8 cellular contexts compared by ENCODE assay signal in the genomic region with DNA sequence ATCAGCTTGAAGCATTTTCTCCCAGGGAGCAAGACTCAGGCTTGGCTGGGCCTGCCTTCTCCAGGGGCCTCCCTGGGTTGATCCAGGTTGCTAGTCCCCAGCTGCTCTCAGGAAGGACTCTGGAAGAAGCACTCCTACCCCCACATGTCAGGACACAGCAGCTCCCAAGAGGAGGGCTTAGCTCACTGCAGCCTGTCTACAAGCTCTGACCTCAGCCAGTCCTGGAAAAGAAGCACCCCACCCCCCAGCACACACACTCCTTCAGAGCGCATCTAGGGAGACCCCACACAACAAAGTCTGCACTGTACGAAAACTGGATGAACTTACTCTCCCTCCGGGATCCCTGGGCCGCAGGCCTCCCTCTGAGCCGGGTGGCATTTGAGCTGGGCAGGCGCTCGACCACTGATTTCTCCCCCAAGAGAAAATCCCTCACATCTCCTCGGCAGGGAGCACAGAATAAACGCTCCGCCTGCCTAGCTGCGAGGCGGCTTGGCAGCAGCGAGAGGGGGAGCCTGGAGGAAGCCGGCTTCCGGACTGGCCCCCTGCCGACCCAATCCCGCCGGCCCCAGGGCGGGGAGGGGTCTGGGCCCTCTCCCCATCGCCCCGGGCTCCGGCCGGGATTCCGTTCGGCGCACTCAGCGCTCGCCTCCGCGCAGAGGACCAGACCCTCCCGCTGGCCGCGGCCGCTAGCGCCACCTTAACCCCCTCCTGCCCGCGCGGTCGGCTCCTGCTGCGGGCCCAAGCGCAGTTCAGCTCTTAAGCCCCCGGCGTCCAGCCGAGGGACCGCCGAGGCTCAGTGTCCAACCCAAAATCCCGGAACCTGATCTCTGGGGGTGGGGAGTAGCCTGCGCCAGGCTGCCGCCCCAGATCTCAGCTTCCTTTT. TPM values are rescaled to one million over a fixed set of nuclear protein-coding genes. Genes with fewer than 3 reads are reported as not detected.
DNase-seq lines count a peak whose midpoint lies in the region; ATAC-seq and TF ChIP-seq lines count a peak whose summit lies in the region.

A gene (minus strand): TSS at position 458 of the 883 bp plus-strand sequence. CDS start 1,576 bp downstream, outside the sequence.

- peaks cover 0 to 46% of the 10 kb centered on the region in 2 donors for H3K27me3 ChIP-seq in breast epithelium

- peak within 1 kb of the TSS; percentile 51 to 77 (median 58) for H3K4me3 ChIP-seq in breast epithelium
- H3K4me3 ChIP-seq in skin epidermis, result peak within 1 kb of the TSS; percentile 20 to 42 (median 38)

- DNase-seq in DMS53 treated with DMSO at 0.1 percent for 48 hours (lab: John Stamatoyannopoulos, UW; ENCODE audit: unreplicated experiment), result peak; percentile 40
- DNase-seq in NCI-H2171 (lab: John Stamatoyannopoulos, UW), result peak; percentile 17
- DNase-seq in breast epithelium (ENCODE audit: low spot score in 2 of 2), result no peak
- peak; percentile 86 for DNase-seq in islet precursor cell
- no peak for DNase-seq in NCI-H128 (lab: John Stamatoyannopoulos, UW; ENCODE audit: unreplicated experiment)

- no peak for ATAC-seq in GM18520 (IDR thresholded peaks at IDR 0.05; ENCODE audit: unreplicated experiment)
- ATAC-seq in HG02610 (IDR thresholded peaks at IDR 0.05; ENCODE audit: unreplicated experiment), result no peak

- H3K27ac ChIP-seq in breast epithelium (no peak within 1 kb of the TSS), skin epidermis (peak within 1 kb of the TSS in 3 of 21 experiments; percentile 18 to 29 (median 18))

- no peak for TF ChIP-seq POLR2A in breast epithelium (IDR thresholded peaks at IDR 0.05)

- H3K9me3 ChIP-seq in breast epithelium, result no peaks in the 10 kb centered on the region

- TF ChIP-seq CTCF in breast epithelium (IDR thresholded peaks at IDR 0.05), result no peak

- H3K36me3 ChIP-seq in breast epithelium, result no peaks in the 10 kb centered on the region

- intact Hi-C loops in breast epithelium (cut with DNase I; ENCODE audit: low total_unique reads), result no loop called here

- peaks cover 0 to 8% of the 10 kb centered on the region in 2 donors for H3K4me1 ChIP-seq in breast epithelium

RNA-seq across cellular contexts. Expression of the gene that starts here (rescaled TPM):
- total RNA-seq in breast epithelium, result 10 to 100 TPM in 1 of 3 donors, under 1 TPM in 2; 0.33 to 13.8 (median 0.59) TPM

Comparison
In these comparisons a context has a peak if more than half of its experiments do, and no peak if none do; other contexts are left out.
1. DNase-seq: peak in DMS53 treated with DMSO at 0.1 percent for 48 hours (single experiment), NCI-H2171 (single experiment) and islet precursor cell (single experiment); none in breast epithelium (0 of 2) and NCI-H128 (single experiment).